ENCODE assay signal across 1 cellular context in the genomic region with DNA sequence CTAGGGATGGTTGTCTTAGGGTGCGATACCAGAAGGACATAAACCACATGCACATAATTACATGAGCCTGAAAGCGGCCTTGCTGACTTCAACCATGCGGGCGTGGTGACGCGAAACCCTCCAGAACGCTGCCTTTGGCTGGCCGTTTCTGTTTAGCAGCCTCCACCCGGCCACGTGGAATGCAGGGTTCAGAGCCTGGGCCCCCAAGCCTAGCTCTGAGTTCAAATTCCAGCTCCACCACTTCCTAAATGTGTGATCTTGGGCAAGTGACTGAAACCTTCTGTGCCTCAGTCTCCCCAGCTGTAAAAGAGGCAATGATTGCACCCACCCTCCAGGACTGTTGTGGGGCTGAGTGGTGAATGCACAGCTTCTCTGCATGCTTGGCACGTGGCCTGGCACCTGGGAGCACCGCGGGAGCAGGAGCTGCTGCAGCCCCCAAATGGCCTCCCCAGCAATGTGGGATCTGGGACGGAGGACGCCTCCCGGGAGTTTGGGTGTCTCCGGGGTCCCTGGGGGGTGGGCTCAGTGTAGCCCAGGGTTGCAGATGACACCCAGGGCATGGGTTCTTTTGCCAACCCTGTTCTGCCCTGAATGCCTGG.
TF ChIP-seq lines count a peak whose summit lies in the region.

No MANE protein-coding gene starts in this region.

TF ChIP-seq in HCT116, 20 proteins besides CTCF, POLR2A, EP300 and RAD21 (continued from another document):
- TF ChIP-seq, protein P1, sequence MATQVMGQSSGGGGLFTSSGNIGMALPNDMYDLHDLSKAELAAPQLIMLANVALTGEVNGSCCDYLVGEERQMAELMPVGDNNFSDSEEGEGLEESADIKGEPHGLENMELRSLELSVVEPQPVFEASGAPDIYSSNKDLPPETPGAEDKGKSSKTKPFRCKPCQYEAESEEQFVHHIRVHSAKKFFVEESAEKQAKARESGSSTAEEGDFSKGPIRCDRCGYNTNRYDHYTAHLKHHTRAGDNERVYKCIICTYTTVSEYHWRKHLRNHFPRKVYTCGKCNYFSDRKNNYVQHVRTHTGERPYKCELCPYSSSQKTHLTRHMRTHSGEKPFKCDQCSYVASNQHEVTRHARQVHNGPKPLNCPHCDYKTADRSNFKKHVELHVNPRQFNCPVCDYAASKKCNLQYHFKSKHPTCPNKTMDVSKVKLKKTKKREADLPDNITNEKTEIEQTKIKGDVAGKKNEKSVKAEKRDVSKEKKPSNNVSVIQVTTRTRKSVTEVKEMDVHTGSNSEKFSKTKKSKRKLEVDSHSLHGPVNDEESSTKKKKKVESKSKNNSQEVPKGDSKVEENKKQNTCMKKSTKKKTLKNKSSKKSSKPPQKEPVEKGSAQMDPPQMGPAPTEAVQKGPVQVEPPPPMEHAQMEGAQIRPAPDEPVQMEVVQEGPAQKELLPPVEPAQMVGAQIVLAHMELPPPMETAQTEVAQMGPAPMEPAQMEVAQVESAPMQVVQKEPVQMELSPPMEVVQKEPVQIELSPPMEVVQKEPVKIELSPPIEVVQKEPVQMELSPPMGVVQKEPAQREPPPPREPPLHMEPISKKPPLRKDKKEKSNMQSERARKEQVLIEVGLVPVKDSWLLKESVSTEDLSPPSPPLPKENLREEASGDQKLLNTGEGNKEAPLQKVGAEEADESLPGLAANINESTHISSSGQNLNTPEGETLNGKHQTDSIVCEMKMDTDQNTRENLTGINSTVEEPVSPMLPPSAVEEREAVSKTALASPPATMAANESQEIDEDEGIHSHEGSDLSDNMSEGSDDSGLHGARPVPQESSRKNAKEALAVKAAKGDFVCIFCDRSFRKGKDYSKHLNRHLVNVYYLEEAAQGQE (IDR thresholded peaks at IDR 0.05; ENCODE audit: low read depth): no peak
- TF ChIP-seq SRF (IDR thresholded peaks at IDR 0.05; ENCODE audit: low read depth) (no peak), POLR2AphosphoS5 (IDR thresholded peaks at IDR 0.05; ENCODE audit: low read depth, low read length) (no peak), ELF1 (IDR thresholded peaks at IDR 0.05; ENCODE audit: borderline replicate concordance, low read depth) (no peak), ZFX (IDR thresholded peaks at IDR 0.05) (no peak), EGR1 (IDR thresholded peaks at IDR 0.05; ENCODE audit: low read depth) (no peak), CBX3 (IDR thresholded peaks at IDR 0.05; ENCODE audit: low read depth) (no peak)
- TF ChIP-seq, protein P2, sequence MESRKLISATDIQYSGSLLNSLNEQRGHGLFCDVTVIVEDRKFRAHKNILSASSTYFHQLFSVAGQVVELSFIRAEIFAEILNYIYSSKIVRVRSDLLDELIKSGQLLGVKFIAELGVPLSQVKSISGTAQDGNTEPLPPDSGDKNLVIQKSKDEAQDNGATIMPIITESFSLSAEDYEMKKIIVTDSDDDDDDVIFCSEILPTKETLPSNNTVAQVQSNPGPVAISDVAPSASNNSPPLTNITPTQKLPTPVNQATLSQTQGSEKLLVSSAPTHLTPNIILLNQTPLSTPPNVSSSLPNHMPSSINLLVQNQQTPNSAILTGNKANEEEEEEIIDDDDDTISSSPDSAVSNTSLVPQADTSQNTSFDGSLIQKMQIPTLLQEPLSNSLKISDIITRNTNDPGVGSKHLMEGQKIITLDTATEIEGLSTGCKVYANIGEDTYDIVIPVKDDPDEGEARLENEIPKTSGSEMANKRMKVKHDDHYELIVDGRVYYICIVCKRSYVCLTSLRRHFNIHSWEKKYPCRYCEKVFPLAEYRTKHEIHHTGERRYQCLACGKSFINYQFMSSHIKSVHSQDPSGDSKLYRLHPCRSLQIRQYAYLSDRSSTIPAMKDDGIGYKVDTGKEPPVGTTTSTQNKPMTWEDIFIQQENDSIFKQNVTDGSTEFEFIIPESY (IDR thresholded peaks at IDR 0.05; ENCODE audit: extremely low read depth, insufficient replicate concordance, low read length): no peak
